In the genomic region with DNA sequence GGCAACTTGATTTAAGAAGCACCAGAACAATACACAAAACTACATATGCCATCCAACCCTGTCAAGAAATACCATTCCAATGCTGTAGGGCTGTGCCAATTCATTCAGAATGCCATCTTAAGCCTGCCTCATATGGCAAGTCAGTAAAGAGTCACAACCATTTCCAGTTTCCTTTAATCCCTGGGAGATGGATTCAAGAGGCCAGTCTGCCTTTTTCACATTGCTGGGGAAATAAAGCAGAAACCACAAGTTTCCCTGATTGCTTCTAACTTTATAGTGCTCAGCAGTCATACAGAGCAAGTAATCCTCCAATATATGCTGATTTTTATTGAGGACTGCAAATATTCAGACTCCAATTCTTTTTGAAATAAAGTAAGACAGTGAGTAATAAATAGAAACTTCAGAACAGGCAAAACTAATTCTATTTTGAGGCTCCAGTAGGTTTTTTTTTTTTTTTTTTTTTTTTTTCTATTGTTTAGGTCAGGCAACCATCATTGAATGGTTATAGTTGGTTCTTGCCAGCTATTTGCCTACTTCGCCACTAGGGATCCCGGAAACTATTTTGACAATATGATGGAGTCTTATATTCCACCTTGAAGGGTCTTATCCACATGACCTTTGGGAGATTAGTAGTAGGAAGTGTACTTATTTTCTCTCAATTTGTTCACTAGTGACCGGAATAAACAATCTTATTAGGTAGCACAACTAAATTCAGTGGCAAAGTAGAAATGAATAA, we compare ENCODE assay signal across 1 cellular context.
TF ChIP-seq lines count a peak whose summit lies in the region.

No MANE protein-coding gene starts in this region.

TF ChIP-seq in HepG2, 621 proteins besides CTCF, POLR2A, EP300 and RAD21 (continued from another document):
- TF ChIP-seq, protein P1, sequence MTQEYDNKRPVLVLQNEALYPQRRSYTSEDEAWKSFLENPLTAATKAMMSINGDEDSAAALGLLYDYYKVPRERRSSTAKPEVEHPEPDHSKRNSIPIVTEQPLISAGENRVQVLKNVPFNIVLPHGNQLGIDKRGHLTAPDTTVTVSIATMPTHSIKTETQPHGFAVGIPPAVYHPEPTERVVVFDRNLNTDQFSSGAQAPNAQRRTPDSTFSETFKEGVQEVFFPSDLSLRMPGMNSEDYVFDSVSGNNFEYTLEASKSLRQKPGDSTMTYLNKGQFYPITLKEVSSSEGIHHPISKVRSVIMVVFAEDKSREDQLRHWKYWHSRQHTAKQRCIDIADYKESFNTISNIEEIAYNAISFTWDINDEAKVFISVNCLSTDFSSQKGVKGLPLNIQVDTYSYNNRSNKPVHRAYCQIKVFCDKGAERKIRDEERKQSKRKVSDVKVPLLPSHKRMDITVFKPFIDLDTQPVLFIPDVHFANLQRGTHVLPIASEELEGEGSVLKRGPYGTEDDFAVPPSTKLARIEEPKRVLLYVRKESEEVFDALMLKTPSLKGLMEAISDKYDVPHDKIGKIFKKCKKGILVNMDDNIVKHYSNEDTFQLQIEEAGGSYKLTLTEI (CRISPR knock-in tag; conservative IDR thresholded peaks at IDR 0.05), result no peak
- TF ChIP-seq, protein P2, sequence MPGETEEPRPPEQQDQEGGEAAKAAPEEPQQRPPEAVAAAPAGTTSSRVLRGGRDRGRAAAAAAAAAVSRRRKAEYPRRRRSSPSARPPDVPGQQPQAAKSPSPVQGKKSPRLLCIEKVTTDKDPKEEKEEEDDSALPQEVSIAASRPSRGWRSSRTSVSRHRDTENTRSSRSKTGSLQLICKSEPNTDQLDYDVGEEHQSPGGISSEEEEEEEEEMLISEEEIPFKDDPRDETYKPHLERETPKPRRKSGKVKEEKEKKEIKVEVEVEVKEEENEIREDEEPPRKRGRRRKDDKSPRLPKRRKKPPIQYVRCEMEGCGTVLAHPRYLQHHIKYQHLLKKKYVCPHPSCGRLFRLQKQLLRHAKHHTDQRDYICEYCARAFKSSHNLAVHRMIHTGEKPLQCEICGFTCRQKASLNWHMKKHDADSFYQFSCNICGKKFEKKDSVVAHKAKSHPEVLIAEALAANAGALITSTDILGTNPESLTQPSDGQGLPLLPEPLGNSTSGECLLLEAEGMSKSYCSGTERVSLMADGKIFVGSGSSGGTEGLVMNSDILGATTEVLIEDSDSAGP (CRISPR knock-in tag; IDR thresholded peaks at IDR 0.05; ENCODE audit: borderline replicate concordance), result no peak
- TF ChIP-seq ZNF556 (CRISPR knock-in tag; IDR thresholded peaks at IDR 0.05; ENCODE audit: borderline replicate concordance) (no peak), PLRG1 (conservative IDR thresholded peaks at IDR 0.05) (no peak), ZBTB3 (CRISPR knock-in tag; IDR thresholded peaks at IDR 0.05; ENCODE audit: borderline replicate concordance, low read depth) (no peak)
